In the genomic region with DNA sequence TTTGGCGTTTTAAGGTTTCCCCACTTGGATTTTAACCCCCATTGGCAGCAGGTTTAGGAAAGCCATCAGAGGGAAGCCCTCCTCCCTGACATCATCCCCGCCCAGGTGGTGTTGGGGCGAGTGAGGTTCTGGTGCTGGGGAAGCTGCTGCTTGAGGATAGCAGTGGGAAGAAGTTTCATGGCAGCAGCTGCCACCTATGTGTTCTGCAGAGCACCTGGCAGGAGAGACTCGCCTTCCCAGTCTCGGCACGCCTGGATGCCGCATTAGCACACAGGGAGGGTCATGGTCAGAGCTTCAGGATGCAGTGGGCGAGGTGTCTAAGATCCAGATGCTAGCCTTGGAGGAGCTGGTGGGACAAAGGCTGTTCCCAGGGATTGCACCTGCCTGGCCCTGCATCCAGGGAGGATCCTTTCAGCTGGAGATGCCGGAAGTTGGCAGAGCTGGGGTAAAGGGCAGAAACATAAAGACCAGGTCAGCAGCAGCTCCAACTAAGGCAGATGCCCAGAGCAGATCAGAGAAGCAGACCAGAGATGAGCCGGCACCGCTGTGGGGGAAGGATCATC, we compare ENCODE assay signal across 22 cellular contexts.
"Had no signal": no experiment of that assay in that cellular context is flagged by ENCODE, and none has a peak within 500 bp of the region (broad histone marks: within the 10 kb centered on the region; RNA-seq: fewer than 3 reads in every experiment).

No MANE protein-coding gene starts in this region.

- H3K27ac ChIP-seq: brain microvascular endothelial cell, esophagus muscularis mucosa, gastroesophageal sphincter, heart left ventricle, parathyroid adenoma, right lobe of liver, stomach had no signal

- H3K4me3 Mint-ChIP-seq: activated CD8-positive, alpha-beta T cell treated with anti-CD3 and anti-CD28 coated beads for 36 hours; activated naive CD8-positive, alpha-beta T cell treated with anti-CD3 and anti-CD28 coated beads, Interleukin-2, amount 10 ng/mL, durations not matched to agents 7 days and 5 days; T-helper 2 cell treated with Interferon-gamma antibody and Interleukin-4, amounts not matched to agents 5 μg/mL and 100 μg/mL, for 36 hours; WTC11 had no signal

- H3K27ac Mint-ChIP-seq: activated CD8-positive, alpha-beta T cell treated with anti-CD3 and anti-CD28 coated beads for 36 hours; activated naive CD8-positive, alpha-beta T cell treated with anti-CD3 and anti-CD28 coated beads, Interleukin-2, amount 10 ng/mL, durations not matched to agents 7 days and 5 days; activated T-helper 2 cell treated with anti-CD3 and anti-CD28 coated beads, Interferon-gamma antibody, Interleukin-2, Interleukin-4, amounts not matched to agents 10 μg/mL and 5 μg/mL and 100 μg/mL, durations not matched to agents 14 hours and 24 hours and 36 hours; T-helper 2 cell treated with Interferon-gamma antibody and Interleukin-4, amounts not matched to agents 5 μg/mL and 100 μg/mL, for 36 hours; WTC11 had no signal

- DNase-seq: activated CD4-positive, alpha-beta T cell treated with anti-CD3 and anti-CD28 coated beads for 4 hours; activated CD8-positive, alpha-beta T cell treated with anti-CD3 and anti-CD28 coated beads for 36 hours; activated naive CD4-positive, alpha-beta T cell treated with Interleukin-2 at 50 U/mL for 16 hours; activated naive CD8-positive, alpha-beta T cell treated with anti-CD3 and anti-CD28 coated beads, Interleukin-2, amount 10 ng/mL, durations not matched to agents 7 days and 5 days; activated T-cell treated with anti-CD3 and anti-CD28 coated beads, Interleukin-2, amount 50 U/mL, for 1 hour; brain microvascular endothelial cell; cortex of kidney; effector CD4-positive, alpha-beta T cell; left ventricle myocardium superior; mesenchymal stem cell; naive thymus-derived CD8-positive, alpha-beta T cell; stimulated activated CD4-positive, alpha-beta T cell treated with anti-CD3 and anti-CD28 coated beads, Interleukin-4, amount 100 ng/mL, for 1 hour; stomach had no signal

- H3K9me3 Mint-ChIP-seq: activated CD8-positive, alpha-beta T cell treated with anti-CD3 and anti-CD28 coated beads for 36 hours; activated naive CD8-positive, alpha-beta T cell treated with anti-CD3 and anti-CD28 coated beads, Interleukin-2, amount 10 ng/mL, durations not matched to agents 7 days and 5 days; activated T-helper 2 cell treated with anti-CD3 and anti-CD28 coated beads, Interferon-gamma antibody, Interleukin-2, Interleukin-4, amounts not matched to agents 10 μg/mL and 5 μg/mL and 100 μg/mL, durations not matched to agents 14 hours and 24 hours and 36 hours; naive thymus-derived CD8-positive, alpha-beta T cell; T-helper 2 cell treated with Interferon-gamma antibody and Interleukin-4, amounts not matched to agents 5 μg/mL and 100 μg/mL, for 36 hours had no signal

- H3K36me3 ChIP-seq: brain microvascular endothelial cell, esophagus muscularis mucosa, gastroesophageal sphincter, heart left ventricle, right lobe of liver, stomach had no signal

- H3K4me1 ChIP-seq: parathyroid adenoma, right lobe of liver had no signal

- H3K36me3 Mint-ChIP-seq: activated naive CD8-positive, alpha-beta T cell treated with anti-CD3 and anti-CD28 coated beads, Interleukin-2, amount 10 ng/mL, durations not matched to agents 7 days and 5 days; WTC11 had no signal

- H3K4me3 ChIP-seq: esophagus muscularis mucosa, gastroesophageal sphincter, heart left ventricle, right lobe of liver, smooth muscle cell, stomach had no signal

- H3K27me3 ChIP-seq: brain microvascular endothelial cell, esophagus muscularis mucosa, gastroesophageal sphincter, heart left ventricle, right lobe of liver, stomach had no signal

- H3K4me1 Mint-ChIP-seq: WTC11 had no signal

- H3K9me3 ChIP-seq: esophagus muscularis mucosa, gastroesophageal sphincter, heart left ventricle, right lobe of liver, stomach had no signal

- H3K27me3 Mint-ChIP-seq: activated CD8-positive, alpha-beta T cell treated with anti-CD3 and anti-CD28 coated beads for 36 hours; naive thymus-derived CD8-positive, alpha-beta T cell had no signal

- ATAC-seq: activated CD8-positive, alpha-beta T cell treated with anti-CD3 and anti-CD28 coated beads for 36 hours; gastroesophageal sphincter; heart left ventricle; left ventricle myocardium superior; naive thymus-derived CD8-positive, alpha-beta T cell; right lobe of liver; WTC11 had no signal
